ENCODE assay signal across 8 cellular contexts in the genomic region with DNA sequence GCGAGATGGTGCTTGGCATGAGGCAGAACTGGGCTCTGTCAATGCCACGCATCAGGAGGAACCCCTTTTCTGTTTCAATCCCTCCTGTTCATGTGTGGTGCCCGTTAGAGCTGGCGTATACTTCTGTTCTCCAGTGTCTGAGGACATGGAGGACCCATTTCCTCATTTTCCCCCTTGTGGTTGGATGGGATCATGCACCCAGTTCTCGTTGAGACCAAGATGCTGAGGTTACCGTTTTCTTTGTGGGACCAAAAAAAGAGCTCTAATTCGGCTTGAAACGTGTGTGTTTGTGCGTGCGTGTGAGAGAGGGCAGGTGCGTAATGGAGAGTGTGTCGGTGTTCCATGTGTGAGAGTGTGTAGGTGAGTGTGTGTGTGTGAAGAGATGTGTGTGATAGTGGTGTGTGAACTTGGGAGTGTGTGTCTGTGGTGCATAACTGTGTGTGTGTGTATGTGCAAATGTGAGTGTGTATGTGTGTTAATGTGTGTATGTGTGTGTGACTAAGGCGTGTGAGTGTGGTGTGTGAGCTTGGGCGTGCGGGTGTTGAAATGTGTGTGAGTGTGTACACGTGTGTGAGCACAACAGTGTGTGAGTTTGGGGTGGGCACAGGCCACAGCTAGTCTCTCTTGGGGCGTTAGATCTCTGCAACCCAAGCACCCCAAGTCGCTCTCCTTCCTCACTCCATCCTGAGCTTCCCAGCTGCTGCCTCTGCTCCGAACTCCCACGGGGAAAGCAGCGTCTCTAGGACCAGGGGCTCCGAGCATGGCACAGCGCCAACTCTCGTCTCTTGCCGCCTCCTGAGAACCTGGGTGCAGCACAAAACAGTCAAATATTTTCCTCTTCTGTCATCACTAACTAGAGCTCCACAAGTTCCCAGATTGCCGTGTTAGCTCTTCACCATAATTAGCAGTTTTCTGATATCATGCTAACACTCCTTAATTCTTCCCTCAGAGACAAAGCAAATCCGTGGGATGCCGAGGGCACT.
DNase-seq lines count a peak whose midpoint lies in the region; ATAC-seq and TF ChIP-seq lines count a peak whose summit lies in the region.

No MANE protein-coding gene starts in this region.

- DNase-seq in stimulated activated CD4-positive, alpha-beta T cell treated with anti-CD3 and anti-CD28 coated beads, Interleukin-4, amount 100 ng/mL, for 24 hours: peak; percentile 13
- DNase-seq in stimulated activated CD4-positive, alpha-beta T cell treated with anti-CD3 and anti-CD28 coated beads, Interleukin-2, amount 100 ng/mL, for 48 hours: no peak
- peak; percentile 67 for DNase-seq in NOMO-1 treated with DMSO at 0.1 percent for 48 hours (lab: John Stamatoyannopoulos, UW; ENCODE audit: unreplicated experiment)
- peak; percentile 29 to 43 for DNase-seq in erythroblast (lab: John Stamatoyannopoulos, UW)
- DNase-seq in smooth muscle cell (lab: John Stamatoyannopoulos, UW; ENCODE audit: unreplicated experiment): no peak
- no peak for DNase-seq in MG63

- TF ChIP-seq CTCF in smooth muscle cell (IDR thresholded peaks at IDR 0.05; ENCODE audit: borderline replicate concordance, insufficient read depth, poor library complexity, severe bottlenecking): peak; percentile 36

- H3K36me3 ChIP-seq in smooth muscle cell (ENCODE audit: low read depth): no peaks in the 10 kb centered on the region
- H3K36me3 ChIP-seq in MG63: no peaks in the 10 kb centered on the region

- H3K27ac ChIP-seq in smooth muscle cell (ENCODE audit: low read depth): no peak overlapping the region

- WGBS in smooth muscle cell (ENCODE audit: low lambda C conversion rate): 81% methylated on average over 26 of the region's 28 CpGs

- H3F3A ChIP-seq in smooth muscle cell (ENCODE audit: low read depth): no peaks in the 10 kb centered on the region

- H3K27me3 ChIP-seq in smooth muscle cell (ENCODE audit: low read depth) (peaks cover 11% of the 10 kb centered on the region), MG63 (no peaks in the 10 kb centered on the region)

- H3K79me2 ChIP-seq in smooth muscle cell (ENCODE audit: low read depth): no peaks in the 10 kb centered on the region

- H3K4me3 ChIP-seq in smooth muscle cell (no peak overlapping the region), MG63 (no peak overlapping the region)

- H3K9me3 ChIP-seq in smooth muscle cell (replicated peaks; ENCODE audit: low read depth): no peaks in the 10 kb centered on the region
- H3K9me3 ChIP-seq in MG63: peaks cover 2% of the 10 kb centered on the region; the same call in 1 of the 2 replicates

- ATAC-seq in HG03045 (IDR thresholded peaks at IDR 0.05; ENCODE audit: unreplicated experiment) (no peak), GM18519 (IDR thresholded peaks at IDR 0.05; ENCODE audit: low FRiP score, unreplicated experiment) (no peak)

- no peak for TF ChIP-seq POLR2A in erythroblast (IDR thresholded peaks at IDR 0.05; ENCODE audit: low read length)

- no peak overlapping the region for H3K4me2 ChIP-seq in smooth muscle cell

- H3K4me1 ChIP-seq in smooth muscle cell (ENCODE audit: low read depth): no peaks in the 10 kb centered on the region

- no peaks in the 10 kb centered on the region for H4K20me1 ChIP-seq in smooth muscle cell (ENCODE audit: low read depth)

- no peak overlapping the region for H2AFZ ChIP-seq in smooth muscle cell (ENCODE audit: low read depth)

- H3K9ac ChIP-seq in smooth muscle cell (ENCODE audit: low read depth): no peak overlapping the region

Comparison
In these comparisons a context has a peak if more than half of its experiments do, and no peak if none do; other contexts are left out.
1. DNase-seq: peak in stimulated activated CD4-positive, alpha-beta T cell treated with anti-CD3 and anti-CD28 coated beads, Interleukin-4, amount 100 ng/mL, for 24 hours (single experiment), NOMO-1 treated with DMSO at 0.1 percent for 48 hours (single experiment) and erythroblast (2 of 2); none in stimulated activated CD4-positive, alpha-beta T cell treated with anti-CD3 and anti-CD28 coated beads, Interleukin-2, amount 100 ng/mL, for 48 hours (0 of 2), smooth muscle cell (single experiment) and MG63 (single experiment).